In the genomic region with DNA sequence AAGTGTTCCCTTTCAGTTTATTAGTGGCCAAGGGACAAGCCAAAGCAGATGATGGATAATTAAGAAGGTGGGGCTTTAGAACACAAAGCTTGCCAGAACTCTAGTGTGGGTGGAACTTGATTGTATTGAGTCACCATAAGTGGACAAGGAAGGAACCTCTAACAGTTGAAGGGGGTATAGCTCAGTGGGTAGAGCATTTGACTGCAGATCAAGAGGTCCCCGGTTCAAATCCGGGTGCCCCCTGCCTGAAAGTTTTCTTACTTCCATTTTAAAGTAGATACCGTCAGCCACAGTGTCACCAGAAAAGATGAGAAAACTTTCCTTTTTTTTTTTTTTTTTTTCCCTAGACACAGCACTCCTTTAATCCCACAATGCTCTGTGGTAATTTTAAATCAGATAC, we compare ENCODE assay signal across 8 cellular contexts.
DNase-seq lines count a peak whose midpoint lies in the region; TF ChIP-seq lines count a peak whose summit lies in the region.
"Not testable (repeated sequence)": the region's sequence is repeated elsewhere in the genome, so short reads cannot be mapped to it uniquely, and the experiment has no call there.

No MANE protein-coding gene starts in this region.

- H3K9me3 Mint-ChIP-seq in T-helper 1 cell treated with Interleukin-12 subunit alpha and Interleukin-12 subunit beta and Interleukin-4 antibody, amounts not matched to agents 30 μg/mL and 1 μg/mL, for 36 hours: not testable (repeated sequence)

- H3K4me1 Mint-ChIP-seq in T-helper 1 cell treated with Interleukin-12 subunit alpha and Interleukin-12 subunit beta and Interleukin-4 antibody, amounts not matched to agents 30 μg/mL and 1 μg/mL, for 36 hours (ENCODE audit: low read depth): not testable (repeated sequence)

- H3K36me3 Mint-ChIP-seq in T-helper 1 cell treated with Interleukin-12 subunit alpha and Interleukin-12 subunit beta and Interleukin-4 antibody, amounts not matched to agents 30 μg/mL and 1 μg/mL, for 36 hours (ENCODE audit: low read depth): not testable (repeated sequence)

- not testable (repeated sequence) for TF ChIP-seq EP300 in Ishikawa (IDR thresholded peaks at IDR 0.05; ENCODE audit: borderline replicate concordance)

- not testable (repeated sequence) for H3K27me3 Mint-ChIP-seq in T-helper 1 cell treated with Interleukin-12 subunit alpha and Interleukin-12 subunit beta and Interleukin-4 antibody, amounts not matched to agents 30 μg/mL and 1 μg/mL, for 36 hours (ENCODE audit: low read depth)

- DNase-seq in AG08396 (ENCODE audit: low spot score) (peak; percentile 13), ELR (ENCODE audit: low read depth) (peak; percentile 46), NCI-H774 (lab: John Stamatoyannopoulos, UW) (peak; percentile 8), adipocyte (ENCODE audit: low read depth) (peak; percentile 18), fibroblast of mammary gland (ENCODE audit: low read depth) (peak; percentile 63), non-pigmented ciliary epithelial cell (ENCODE audit: low read depth) (peak; percentile 2)

- H3K4me1 ChIP-seq in adipocyte (ENCODE audit: control insufficient read depth, insufficient read depth, low read length): not testable (repeated sequence)

- not testable (repeated sequence) for H3K27me3 ChIP-seq in adipocyte (replicated peaks; ENCODE audit: control insufficient read depth, insufficient read depth, low read length)

- H3K9me3 ChIP-seq in adipocyte (ENCODE audit: control insufficient read depth, low read length): not testable (repeated sequence)

- not testable (repeated sequence) for H3K4me3 Mint-ChIP-seq in T-helper 1 cell treated with Interleukin-12 subunit alpha and Interleukin-12 subunit beta and Interleukin-4 antibody, amounts not matched to agents 30 μg/mL and 1 μg/mL, for 36 hours

- not testable (repeated sequence) for TF ChIP-seq CTCF in fibroblast of mammary gland (conservative IDR thresholded peaks at IDR 0.05; ENCODE audit: control insufficient read depth, insufficient read depth, low read depth, low read length)

- TF ChIP-seq RAD21 in Ishikawa (IDR thresholded peaks at IDR 0.05; ENCODE audit: low read depth): not testable (repeated sequence)

- H3K4me3 ChIP-seq in adipocyte (ENCODE audit: low read length); fibroblast of mammary gland (ENCODE audit: control insufficient read depth, low read depth, low read length): not testable (repeated sequence)

- H3K27ac Mint-ChIP-seq in T-helper 1 cell treated with Interleukin-12 subunit alpha and Interleukin-12 subunit beta and Interleukin-4 antibody, amounts not matched to agents 30 μg/mL and 1 μg/mL, for 36 hours: peak overlapping the region; percentile 55

- not testable (repeated sequence) for H3K9ac ChIP-seq in adipocyte (ENCODE audit: low read length)

- not testable (repeated sequence) for H3K36me3 ChIP-seq in adipocyte (ENCODE audit: control insufficient read depth, insufficient read depth, low read length, severe bottlenecking)

TF ChIP-seq in Ishikawa, 13 proteins besides CTCF, POLR2A, EP300 and RAD21:
- peak; percentile 43; the same call in 1 of the 2 replicates for TF ChIP-seq TEAD4 (IDR thresholded peaks at IDR 0.05)

Comparison
In these comparisons a context has a peak if more than half of its experiments do, and no peak if none do; other contexts are left out.
1. DNase-seq: peak in every context shown above with its lines; median percentile 63 in fibroblast of mammary gland; 46 in ELR; 18 in adipocyte; 13 in AG08396; 8 in NCI-H774; 2 in non-pigmented ciliary epithelial cell.